Comparison of ENCODE assay signal across 20 cellular contexts in genomic region chr9:19481471-19481870, GRCh38.
"Had no signal": no experiment of that assay in that cellular context is flagged by ENCODE, and none has a peak within 500 bp of the region (broad histone marks: within the 10 kb centered on the region; RNA-seq: fewer than 3 reads in every experiment).

No MANE protein-coding gene starts in this region.

- ATAC-seq: activated CD8-positive, alpha-beta memory T cell treated with anti-CD3 and anti-CD28 coated beads, Interleukin-2, amount 10 ng/mL, durations not matched to agents 7 days and 5 days; activated T-helper 17 cell treated with anti-CD3 and anti-CD28 coated beads, Interleukin-2, amount 50 U/mL, for 72 hours; mucosa of descending colon; naive thymus-derived CD8-positive, alpha-beta T cell; psoas muscle; right lobe of liver; stimulated activated naive B cell treated with anti-CD40 and anti-IgM and Interleukin-4, amounts not matched to agents 10 μg/mL and 1 μg/mL and 100 μg/mL, for 72 hours had no signal

- H3K36me3 ChIP-seq: esophagus squamous epithelium, ovary, right lobe of liver, SJSA1, spleen, tibial artery had no signal

- H3K27ac ChIP-seq: esophagus squamous epithelium, ovary, psoas muscle, right lobe of liver, SJSA1, spleen, tibial artery had no signal

- H3K9me3 ChIP-seq: esophagus squamous epithelium, mucosa of descending colon, ovary, psoas muscle, right lobe of liver, SJSA1, spleen, tibial artery had no signal

- DNase-seq: activated B cell treated with CpG ODN at 0.5 μM for 24 hours; activated CD4-positive, alpha-beta memory T cell treated with anti-CD3 and anti-CD28 coated beads, Interleukin-2, amount 10 ng/mL, durations not matched to agents 7 days and 5 days; activated CD4-positive, alpha-beta T cell treated with anti-CD3 and anti-CD28 coated beads for 4 hours; activated CD8-positive, alpha-beta memory T cell treated with anti-CD3 and anti-CD28 coated beads, Interleukin-2, amount 10 ng/mL, durations not matched to agents 7 days and 5 days; activated naive CD4-positive, alpha-beta T cell; cerebellar nuclear complex; effector memory CD4-positive, alpha-beta T cell; esophagus squamous epithelium; mucosa of descending colon; naive thymus-derived CD8-positive, alpha-beta T cell; ovary; psoas muscle; right lobe of liver; spleen; stimulated activated naive B cell treated with anti-CD40 and anti-IgM and Interleukin-4, amounts not matched to agents 10 μg/mL and 1 μg/mL and 100 μg/mL, for 72 hours; SW 1271; T-helper 2 cell; tibial artery had no signal

- H3K27me3 ChIP-seq: ovary, right lobe of liver, SJSA1, spleen, tibial artery had no signal

- H3K4me3 ChIP-seq: esophagus squamous epithelium, mucosa of descending colon, ovary, psoas muscle, right lobe of liver, SJSA1, spleen, tibial artery had no signal

- H3K4me1 ChIP-seq: esophagus squamous epithelium, psoas muscle, right lobe of liver, SJSA1, spleen, tibial artery had no signal
